ENCODE assay signal across 8 cellular contexts in genomic region chr6:36441307-36441894, GRCh38. TPM values are rescaled to one million over a fixed set of nuclear protein-coding genes. Genes with fewer than 3 reads are reported as not detected.
DNase-seq lines count a peak whose midpoint lies in the region; ATAC-seq, FAIRE-seq and TF ChIP-seq lines count a peak whose summit lies in the region.

No MANE protein-coding gene starts in this region.

- H3K9me3 ChIP-seq in MM.1S (replicated peaks; ENCODE audit: insufficient read depth, low read length) (no peaks in the 10 kb centered on the region), SJCRH30 (replicated peaks) (no peaks in the 10 kb centered on the region)

- peaks cover 41% of the 10 kb centered on the region for H3K79me2 ChIP-seq in MM.1S (ENCODE audit: low read length)

- no peak overlapping the region for H3K4me3 ChIP-seq in MM.1S (ENCODE audit: low read length)
- peak overlapping the region; percentile 94 for H3K4me3 ChIP-seq in SJCRH30

- peak overlapping the region; percentile 30 for H3K4me2 ChIP-seq in MM.1S (ENCODE audit: low read depth, low read length)

- H3K9me2 ChIP-seq in MM.1S (replicated peaks; ENCODE audit: insufficient read depth, low read length) = no peaks in the 10 kb centered on the region

- peak; percentile 59 for ATAC-seq in GM21825 (IDR thresholded peaks at IDR 0.05; ENCODE audit: unreplicated experiment)

- H3K27me3 ChIP-seq in MM.1S (replicated peaks; ENCODE audit: insufficient read depth, low read length) (no peaks in the 10 kb centered on the region), SJCRH30 (no peaks in the 10 kb centered on the region)

- no peak for TF ChIP-seq CTCF in MM.1S (IDR thresholded peaks at IDR 0.05; ENCODE audit: low read length)

- peak overlapping the region; percentile 82 for H3K27ac ChIP-seq in MM.1S (ENCODE audit: low read length)
- H3K27ac ChIP-seq in SJCRH30 = peak overlapping the region; percentile 78
- H3K27ac ChIP-seq in substantia nigra (ENCODE audit: low read depth, low read length, poor library complexity, severe bottlenecking) = peak overlapping the region; percentile 69

- no peaks in the 10 kb centered on the region for H4K20me1 ChIP-seq in MM.1S (ENCODE audit: insufficient read depth, low read length)

- H2AFZ ChIP-seq in MM.1S (ENCODE audit: low read length) = peak overlapping the region; percentile 45; the same call in 1 of the 2 replicates

- peak; percentile 89 for DNase-seq in DMS153 (lab: John Stamatoyannopoulos, UW)
- DNase-seq in MM.1S = peak; percentile 77
- peak; percentile 90 to 93 for DNase-seq in SJCRH30
- peak; percentile 84 for DNase-seq in activated naive CD4-positive, alpha-beta T cell treated with Interleukin-2 at 50 U/mL for 16 hours
- peak; percentile 76 to 85 for DNase-seq in frontal cortex (ENCODE audit: low spot score in 2 of 2)
- DNase-seq in non-pigmented ciliary epithelial cell (ENCODE audit: low read depth) = peak; percentile 98
- peak in 48 of 49 donors; percentile 15 to 92 (median 75) for DNase-seq in substantia nigra (lab: John Stamatoyannopoulos, UW)

- H3K4me1 ChIP-seq in MM.1S (ENCODE audit: low read length) = peaks cover 14% of the 10 kb centered on the region
- peaks cover 6% of the 10 kb centered on the region for H3K4me1 ChIP-seq in SJCRH30

- FAIRE-seq in frontal cortex (lab: Jason Lieb, UNC) = no peak

- H3F3A ChIP-seq in MM.1S (ENCODE audit: insufficient read depth, low read length) = peaks cover 39% of the 10 kb centered on the region

- H3K36me3 ChIP-seq in MM.1S (replicated peaks; ENCODE audit: insufficient read depth, low read length) (no peaks in the 10 kb centered on the region), SJCRH30 (no peaks in the 10 kb centered on the region)

- H3K9ac ChIP-seq in MM.1S (ENCODE audit: low read length) = peak overlapping the region; percentile 32; the same call in 1 of the 2 replicates

RNA-seq across cellular contexts. Expression of gene PXT1, which starts 1.3 kb away (rescaled TPM):
- 0.08 TPM in 1 of 2 replicates, not detected in the other for total RNA-seq in SJCRH30 (2014; rRNA removed; shearing (Covaris generic))
- total RNA-seq in frontal cortex = not detected

RNA-seq across cellular contexts. Expression of gene KCTD20, which starts 1.4 kb away (rescaled TPM):
- 61.6 and 64.1 TPM in 2 replicates for total RNA-seq in SJCRH30 (2014; rRNA removed; shearing (Covaris generic))
- total RNA-seq in frontal cortex = 68.1 TPM

RNA-seq across cellular contexts. Expression of gene ETV7, which starts 53.9 kb away (rescaled TPM):
- not detected in 2 replicates for total RNA-seq in SJCRH30 (2014; rRNA removed; shearing (Covaris generic))
- total RNA-seq in frontal cortex = not detected
